11 cellular contexts compared by ENCODE assay signal in genomic region chr14:101075025-101075800, GRCh38.
DNase-seq lines count a peak whose midpoint lies in the region; ATAC-seq, FAIRE-seq and TF ChIP-seq lines count a peak whose summit lies in the region.
"Had no signal": no experiment of that assay in that cellular context is flagged by ENCODE, and none has a peak within 500 bp of the region (broad histone marks: within the 10 kb centered on the region; RNA-seq: fewer than 3 reads in every experiment).

No MANE protein-coding gene starts in this region.

- peak; percentile 6 for DNase-seq in stimulated activated CD4-positive, alpha-beta T cell treated with anti-CD3 and anti-CD28 coated beads, Interleukin-1b, Interleukin-23, amount 100 ng/mL, for 48 hours
- DNase-seq in stimulated activated CD4-positive, alpha-beta T cell treated with anti-CD3 and anti-CD28 coated beads, Interleukin-4, amount 100 ng/mL, for 4 hours: no peak
- DNase-seq in colonic mucosa (peak; percentile 12), NCI-H446 (lab: John Stamatoyannopoulos, UW) (no peak), amygdala (lab: John Stamatoyannopoulos, UW) (no peak), GM12892 (ENCODE audit: insufficient read length) (no peak)
- DNase-seq in effector CD4-positive, alpha-beta T cell: no peak
- DNase-seq: brain microvascular endothelial cell, NCI-H748 treated with DMSO at 0.1 percent for 48 hours had no signal

- H3K36me3 ChIP-seq in colonic mucosa: no peaks in the 10 kb centered on the region

- no peak overlapping the region for H3K27ac ChIP-seq in colonic mucosa
- H3K27ac ChIP-seq: brain microvascular endothelial cell, epithelial cell of prostate had no signal

- peak; percentile 73 for ATAC-seq in HG02938 (IDR thresholded peaks at IDR 0.05; ENCODE audit: unreplicated experiment)

- peaks cover 23% of the 10 kb centered on the region for H3K27me3 ChIP-seq in colonic mucosa
- H3K27me3 ChIP-seq: brain microvascular endothelial cell had no signal

- H3K4me1 ChIP-seq in colonic mucosa: no peaks in the 10 kb centered on the region

- intact Hi-C loops in colonic mucosa (cut with DNase I): no loop called here

- H3K4me3 ChIP-seq in colonic mucosa: no peak overlapping the region

- TF ChIP-seq POLR2A in GM12892 (IDR thresholded peaks at IDR 0.05; ENCODE audit: low read depth, low read length): no peak

- no peak for FAIRE-seq in GM12892 (lab: Jason Lieb, UNC)

- no peak for TF ChIP-seq CTCF in colonic mucosa (IDR thresholded peaks at IDR 0.05)

- no peaks in the 10 kb centered on the region for H3K9me3 ChIP-seq in colonic mucosa

- H3K9ac ChIP-seq in colonic mucosa (ENCODE audit: low read depth in 2 of 2, low read length in 2 of 2): no peak overlapping the region

Comparison
In these comparisons a context has a peak if more than half of its experiments do, and no peak if none do; other contexts are left out.
1. DNase-seq: peak in stimulated activated CD4-positive, alpha-beta T cell treated with anti-CD3 and anti-CD28 coated beads, Interleukin-1b, Interleukin-23, amount 100 ng/mL, for 48 hours (single experiment) and colonic mucosa (single experiment); none in stimulated activated CD4-positive, alpha-beta T cell treated with anti-CD3 and anti-CD28 coated beads, Interleukin-4, amount 100 ng/mL, for 4 hours (0 of 2), NCI-H446 (0 of 2), amygdala (0 of 56), effector CD4-positive, alpha-beta T cell (single experiment) and GM12892 (single experiment).